10 cellular contexts compared by ENCODE assay signal in genomic region chr7:711093-711966, GRCh38. TPM values are rescaled to one million over a fixed set of nuclear protein-coding genes. Genes with fewer than 3 reads are reported as not detected.
DNase-seq lines count a peak whose midpoint lies in the region; ATAC-seq, FAIRE-seq and TF ChIP-seq lines count a peak whose summit lies in the region.
"Had no signal": no experiment of that assay in that cellular context is flagged by ENCODE, and none has a peak within 500 bp of the region (broad histone marks: within the 10 kb centered on the region; RNA-seq: fewer than 3 reads in every experiment).

No MANE protein-coding gene starts in this region.

- TF ChIP-seq CTCF in dorsolateral prefrontal cortex (IDR thresholded peaks at IDR 0.05 in 54 of 56, conservative IDR thresholded peaks at IDR 0.05 in 2 of 56; ENCODE audit: low read depth in 1 of 56, partially characterized antibody in 56 of 56) (no peak), mesothelial cell of epicardium (IDR thresholded peaks at IDR 0.05; ENCODE audit: unreplicated experiment) (no peak)

- intact Hi-C loops in dorsolateral prefrontal cortex (cut with DNase I): no loop called here

- peaks cover 6% of the 10 kb centered on the region for H3K36me3 ChIP-seq in thymus (ENCODE audit: control insufficient read depth, insufficient read depth)

- H3K27ac Mint-ChIP-seq in mesothelial cell of epicardium: no peak overlapping the region
- H3K27ac Mint-ChIP-seq: activated naive CD4-positive, alpha-beta T cell treated with anti-CD3 and anti-CD28 coated beads, Interleukin-2, amount 50 U/mL, for 72 hours had no signal

- peaks cover 1% of the 10 kb centered on the region for H3K9me3 ChIP-seq in thymus (ENCODE audit: control insufficient read depth)

- H3K4me3 Mint-ChIP-seq in activated T-cell treated with anti-CD3 and anti-CD28 coated beads, Interleukin-2, amount 50 U/mL, for 4 hours: peak overlapping the region; percentile 54
- H3K4me3 Mint-ChIP-seq in mesothelial cell of epicardium: peak overlapping the region; percentile 68

- DNase-seq in activated T-cell treated with anti-CD3 and anti-CD28 coated beads, Interleukin-2, amount 50 U/mL, for 4 hours: no peak
- DNase-seq in activated T-cell treated with anti-CD3 and anti-CD28 coated beads, Interleukin-2, amount 50 U/mL, for 1 hour: no peak
- DNase-seq in dorsolateral prefrontal cortex (peak in 5 of 10 donors; percentile 32 to 58 (median 46)), mesothelial cell of epicardium (ENCODE audit: low spot score in 2 of 2, unreplicated experiment in 2 of 2) (peak in 1 of 2 experiments; percentile 34), urothelium cell line (ENCODE audit: low spot score) (no peak), NCI-H774 (lab: John Stamatoyannopoulos, UW) (no peak)

- H3K27ac ChIP-seq in dorsolateral prefrontal cortex (peak overlapping the region in 47 of 59 donors; percentile 42 to 93 (median 72)), thymus (ENCODE audit: low read depth) (no peak overlapping the region)

- H3K27me3 ChIP-seq in dorsolateral prefrontal cortex: peaks cover 0 to 9% (median 0%) of the 10 kb centered on the region in 45 donors
- peaks cover 2% of the 10 kb centered on the region for H3K27me3 ChIP-seq in thymus (ENCODE audit: control insufficient read depth, insufficient read depth)

- H3K4me3 ChIP-seq in dorsolateral prefrontal cortex (peak overlapping the region; percentile 25 to 77 (median 61)), thymus (ENCODE audit: low read length) (peak overlapping the region; percentile 61)

- no peaks in the 10 kb centered on the region for H3K9me3 Mint-ChIP-seq in activated T-cell treated with anti-CD3 and anti-CD28 coated beads, Interleukin-2, amount 50 U/mL, for 4 hours
- no peaks in the 10 kb centered on the region for H3K9me3 Mint-ChIP-seq in mesothelial cell of epicardium
- H3K9me3 Mint-ChIP-seq: activated naive CD4-positive, alpha-beta T cell treated with anti-CD3 and anti-CD28 coated beads, Interleukin-2, amount 50 U/mL, for 72 hours had no signal

- ATAC-seq in activated T-cell treated with anti-CD3 and anti-CD28 coated beads, Interleukin-2, amount 50 U/mL, for 4 hours: no peak
- ATAC-seq in GM19023 (IDR thresholded peaks at IDR 0.05; ENCODE audit: unreplicated experiment): no peak
- ATAC-seq: Panc1 had no signal

- H3K27me3 Mint-ChIP-seq in activated T-cell treated with anti-CD3 and anti-CD28 coated beads, Interleukin-2, amount 50 U/mL, for 4 hours (ENCODE audit: low read depth): no peaks in the 10 kb centered on the region
- no peaks in the 10 kb centered on the region for H3K27me3 Mint-ChIP-seq in mesothelial cell of epicardium (ENCODE audit: low read depth)

- no peak for FAIRE-seq in urothelium cell line (lab: Jason Lieb, UNC)

- no peaks in the 10 kb centered on the region for H3K4me1 ChIP-seq in thymus (ENCODE audit: control insufficient read depth, insufficient read depth, low read length)

- WGBS in thymus: 76% methylated on average over 48 of the region's 48 CpGs

- peaks cover 14% of the 10 kb centered on the region for H3K4me1 Mint-ChIP-seq in activated T-cell treated with anti-CD3 and anti-CD28 coated beads, Interleukin-2, amount 50 U/mL, for 4 hours (ENCODE audit: low read depth)
- H3K4me1 Mint-ChIP-seq in mesothelial cell of epicardium: peaks cover 13% of the 10 kb centered on the region

- peaks cover 12% of the 10 kb centered on the region for H3K36me3 Mint-ChIP-seq in activated T-cell treated with anti-CD3 and anti-CD28 coated beads, Interleukin-2, amount 50 U/mL, for 4 hours (ENCODE audit: insufficient read depth)
- H3K36me3 Mint-ChIP-seq in mesothelial cell of epicardium: peaks cover 22% of the 10 kb centered on the region

RNA-seq across cellular contexts. Expression of gene DNAAF5, which starts 15.2 kb away (rescaled TPM):
- total RNA-seq in activated T-cell treated with anti-CD3 and anti-CD28 coated beads, Interleukin-2, amount 50 U/mL, for 4 hours: 10 to 100 TPM; 52.3 to 69.3 (median 52.3) TPM
- total RNA-seq in dorsolateral prefrontal cortex (10 to 100 TPM; 12.7 to 37.3 (median 20.9) TPM), mesothelial cell of epicardium (33.9 to 39.0 TPM (median 36.9 TPM) in 3 replicates)
- 9.2 TPM for polyA plus RNA-seq in thymus

RNA-seq across cellular contexts. Expression of gene PRKAR1B, which starts 15.8 kb away (rescaled TPM):
- 10 to 100 TPM; 38.8 to 58.6 (median 49.9) TPM for total RNA-seq in activated T-cell treated with anti-CD3 and anti-CD28 coated beads, Interleukin-2, amount 50 U/mL, for 4 hours
- 100 to 1,000 TPM; 131 to 616 (median 457) TPM for total RNA-seq in dorsolateral prefrontal cortex
- total RNA-seq in mesothelial cell of epicardium: 48.0 to 53.7 TPM (median 50.6 TPM) in 3 replicates
- 13.7 TPM for polyA plus RNA-seq in thymus
